ENCODE assay signal across 9 cellular contexts in the genomic region with DNA sequence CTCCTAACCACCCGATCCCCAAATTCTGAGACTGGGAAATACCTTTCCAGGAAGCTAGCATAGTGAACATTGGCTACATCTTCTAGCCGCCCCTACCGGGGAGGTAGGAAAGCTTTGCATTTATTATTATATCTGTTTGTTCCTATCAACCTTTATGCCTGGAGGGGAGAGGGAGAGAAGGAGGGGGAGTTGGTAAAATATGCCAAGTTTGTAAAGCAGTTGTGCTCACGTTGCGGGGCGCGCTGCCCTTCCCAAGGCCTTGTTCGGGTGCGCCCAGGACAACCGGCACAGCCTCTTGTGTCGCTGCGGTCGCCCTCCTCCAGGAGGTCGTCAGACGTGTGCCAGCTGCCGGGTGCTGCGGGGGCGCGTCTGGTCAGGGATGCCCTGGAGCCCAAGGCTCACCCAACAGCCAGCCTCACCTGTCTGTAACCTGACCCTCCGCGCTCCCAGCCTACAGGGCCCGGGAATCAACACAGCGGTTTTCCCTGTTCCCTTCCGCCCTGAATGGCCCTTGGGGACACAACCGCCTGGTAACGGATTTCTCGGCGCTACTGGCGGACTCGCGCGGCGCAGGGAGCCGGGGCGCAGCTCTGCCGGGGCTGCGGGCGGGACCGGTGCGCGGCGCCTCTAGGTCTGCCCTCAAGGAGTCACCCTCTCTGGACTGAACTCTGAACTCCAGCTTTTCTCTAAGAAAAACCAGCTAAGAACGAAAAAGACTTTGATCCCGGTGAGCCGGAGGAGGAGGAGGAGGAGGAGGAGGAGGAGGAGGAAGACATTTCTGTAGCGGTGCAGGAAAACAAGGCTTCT. TPM values are rescaled to one million over a fixed set of nuclear protein-coding genes. Genes with fewer than 3 reads are reported as not detected.
DNase-seq lines count a peak whose midpoint lies in the region; ATAC-seq, FAIRE-seq and TF ChIP-seq lines count a peak whose summit lies in the region.
"Had no signal": no experiment of that assay in that cellular context is flagged by ENCODE, and none has a peak within 500 bp of the region (broad histone marks: within the 10 kb centered on the region; RNA-seq: fewer than 3 reads in every experiment).

No MANE protein-coding gene starts in this region.

- no peak overlapping the region for H3K27ac Mint-ChIP-seq in activated naive CD4-positive, alpha-beta T cell treated with anti-CD3 and anti-CD28 coated beads for 36 hours
- no peak overlapping the region for H3K27ac Mint-ChIP-seq in immature natural killer cell

- H3K4me3 ChIP-seq in Peyer's patch = peak overlapping the region in 3 of 4 donors; percentile 12 to 64 (median 56)
- H3K4me3 ChIP-seq in upper lobe of left lung = peak overlapping the region in 3 of 4 donors; percentile 50 to 60 (median 53)

- FAIRE-seq in GM12892 (lab: Jason Lieb, UNC) = no peak
- FAIRE-seq: D721Med had no signal

- peak; percentile 38 to 49 for ATAC-seq in upper lobe of left lung (ENCODE audit: low FRiP score in 2 of 2)

- H3K4me1 ChIP-seq in Peyer's patch (peaks cover 0 to 38% (median 9%) of the 10 kb centered on the region in 4 donors), upper lobe of left lung (peaks cover 19 to 47% (median 31%) of the 10 kb centered on the region in 4 donors)

- intact Hi-C loops in activated naive CD4-positive, alpha-beta T cell treated with anti-CD3 and anti-CD28 coated beads for 36 hours (cut with micrococcal nuclease) = loop anchor here (5.0 kb wide), 1 partner anchor 218 kb away; no protein-coding TSS in a partner anchor

- TF ChIP-seq CTCF in Peyer's patch (IDR thresholded peaks at IDR 0.05) = peak in 3 of 6 experiments; percentile 5 to 13 (median 9)
- TF ChIP-seq CTCF in upper lobe of left lung (IDR thresholded peaks at IDR 0.05) = peak in 1 of 6 experiments; percentile 24

- no peaks in the 10 kb centered on the region for H3K9me3 Mint-ChIP-seq in activated naive CD4-positive, alpha-beta T cell treated with anti-CD3 and anti-CD28 coated beads for 36 hours
- H3K9me3 Mint-ChIP-seq in immature natural killer cell = no peaks in the 10 kb centered on the region

- H3K36me3 ChIP-seq in Peyer's patch = no peaks in the 10 kb centered on the region
- H3K36me3 ChIP-seq in upper lobe of left lung = no peaks in the 10 kb centered on the region

- no peaks in the 10 kb centered on the region for H3K36me3 Mint-ChIP-seq in activated naive CD4-positive, alpha-beta T cell treated with anti-CD3 and anti-CD28 coated beads for 36 hours (ENCODE audit: low read depth)
- H3K36me3 Mint-ChIP-seq in immature natural killer cell = no peaks in the 10 kb centered on the region

- DNase-seq in activated naive CD4-positive, alpha-beta T cell treated with anti-CD3 and anti-CD28 coated beads for 36 hours = no peak
- DNase-seq in activated naive CD4-positive, alpha-beta T cell treated with Interleukin-2 at 50 U/mL for 16 hours = no peak
- DNase-seq in Peyer's patch (peak in 2 of 3 donors; percentile 52 to 74), immature natural killer cell (no peak), upper lobe of left lung (peak; percentile 77 to 86), OCI-M1 (lab: John Stamatoyannopoulos, UW) (no peak), foreskin melanocyte (no peak), GM12892 (ENCODE audit: insufficient read length) (no peak)

- TF ChIP-seq POLR2A in Peyer's patch (IDR thresholded peaks at IDR 0.05) (peak; percentile 9 to 39), upper lobe of left lung (IDR thresholded peaks at IDR 0.05) (peak in 2 of 4 donors; percentile 30 to 42), GM12892 (IDR thresholded peaks at IDR 0.05; ENCODE audit: low read depth, low read length) (no peak)

- H3K4me1 Mint-ChIP-seq in activated naive CD4-positive, alpha-beta T cell treated with anti-CD3 and anti-CD28 coated beads for 36 hours (ENCODE audit: low read depth) = peaks cover 14% of the 10 kb centered on the region
- H3K4me1 Mint-ChIP-seq in immature natural killer cell = peaks cover 0 to 7% of the 10 kb centered on the region in 2 donors

- H3K9me3 ChIP-seq in Peyer's patch = no peaks in the 10 kb centered on the region
- H3K9me3 ChIP-seq in upper lobe of left lung = no peaks in the 10 kb centered on the region

- 4 to 5% methylated on average over 17 to 45 of the region's 46 CpGs for WGBS in upper lobe of left lung, 2 donors

- H3K4me3 Mint-ChIP-seq in activated naive CD4-positive, alpha-beta T cell treated with anti-CD3 and anti-CD28 coated beads for 36 hours = peak overlapping the region; percentile 50
- peak overlapping the region in 3 of 5 donors; percentile 29 to 54 (median 33) for H3K4me3 Mint-ChIP-seq in immature natural killer cell

- CTCF ChIA-PET in activated naive CD4-positive, alpha-beta T cell treated with anti-CD3 and anti-CD28 coated beads for 36 hours (lab: Charles Lee) = interaction anchor here (0.6 to 0.9 kb wide), 2 partner anchors 30 to 131 kb away, joined by 3 read pairs; no protein-coding TSS in a partner anchor

- no peak for TF ChIP-seq EP300 in upper lobe of left lung (IDR thresholded peaks at IDR 0.05)

- peaks cover 0 to 13% of the 10 kb centered on the region in 2 donors for H3K27me3 ChIP-seq in Peyer's patch
- H3K27me3 ChIP-seq in upper lobe of left lung = peaks cover 0 to 33% (median 14%) of the 10 kb centered on the region in 4 donors

- peak overlapping the region in 3 of 4 donors; percentile 36 to 97 (median 76) for H3K27ac ChIP-seq in Peyer's patch
- peak overlapping the region in 3 of 4 donors; percentile 7 to 84 (median 82) for H3K27ac ChIP-seq in upper lobe of left lung

- H3K27me3 Mint-ChIP-seq in activated naive CD4-positive, alpha-beta T cell treated with anti-CD3 and anti-CD28 coated beads for 36 hours (ENCODE audit: low read depth) = peaks cover 57% of the 10 kb centered on the region
- peaks cover 4 to 38% (median 23%) of the 10 kb centered on the region in 3 donors for H3K27me3 Mint-ChIP-seq in immature natural killer cell (ENCODE audit: low read depth in 3 of 3)

RNA-seq across cellular contexts. Expression of a gene that starts 1.1 kb away (rescaled TPM):
- not detected for total RNA-seq in activated naive CD4-positive, alpha-beta T cell treated with anti-CD3 and anti-CD28 coated beads for 36 hours
- total RNA-seq in Peyer's patch = 10 to 100 TPM; 25.5 to 38.7 (median 28.9) TPM
- polyA plus RNA-seq in immature natural killer cell = not detected
- 10 to 100 TPM in 4 of 6 donors, 1 to 10 TPM in 2; 6.6 to 36.7 (median 19.2) TPM for total RNA-seq in upper lobe of left lung
- not detected for polyA plus RNA-seq in GM12892 (2012; ENCODE audit: missing spikeins)

Comparison
In these comparisons a context has a peak if more than half of its experiments do, and no peak if none do; other contexts are left out.
1. DNase-seq: peak in Peyer's patch (2 of 3) and upper lobe of left lung (2 of 2); none in activated naive CD4-positive, alpha-beta T cell treated with anti-CD3 and anti-CD28 coated beads for 36 hours (single experiment), activated naive CD4-positive, alpha-beta T cell treated with Interleukin-2 at 50 U/mL for 16 hours (single experiment), immature natural killer cell (0 of 3), OCI-M1 (single experiment), foreskin melanocyte (single experiment) and GM12892 (single experiment).
2. RNA of a gene that starts 1.1 kb away (total RNA-seq): 25.5 to 38.7 TPM in Peyer's patch and 6.6 to 36.7 TPM in upper lobe of left lung; not detected in activated naive CD4-positive, alpha-beta T cell treated with anti-CD3 and anti-CD28 coated beads for 36 hours; every median in the first group is over 4 times any median in the second.